In the genomic region with DNA sequence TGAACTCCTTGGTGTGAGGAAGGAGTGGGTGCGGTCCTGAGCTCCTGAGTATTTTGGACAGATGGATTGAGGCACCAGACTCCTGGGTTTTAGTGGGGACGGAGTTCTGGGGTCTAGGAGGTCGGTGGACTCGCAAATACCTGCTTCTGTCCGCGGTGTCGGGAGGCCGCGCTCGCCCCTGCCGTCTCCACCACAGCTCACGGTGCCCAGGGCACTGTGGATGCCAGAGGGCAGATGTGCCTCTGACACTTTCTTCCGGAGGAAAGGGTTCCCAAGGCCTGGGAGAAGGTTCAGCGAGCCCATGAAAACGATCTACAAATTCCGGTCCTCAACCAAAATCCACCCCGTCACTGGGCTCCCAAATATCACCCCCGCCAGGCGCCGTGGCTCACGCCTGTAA, we compare ENCODE assay signal across 21 cellular contexts. TPM values are rescaled to one million over a fixed set of nuclear protein-coding genes. Genes with fewer than 3 reads are reported as not detected.
DNase-seq lines count a peak whose midpoint lies in the region; ATAC-seq, FAIRE-seq and TF ChIP-seq lines count a peak whose summit lies in the region.
"Had no signal": no experiment of that assay in that cellular context is flagged by ENCODE, and none has a peak within 500 bp of the region (broad histone marks: within the 10 kb centered on the region; RNA-seq: fewer than 3 reads in every experiment).

No MANE protein-coding gene starts in this region.

- intact Hi-C loops in K562 (cut with micrococcal nuclease): no loop called here
- intact Hi-C loops in psoas muscle (cut with DNase I): no loop called here
- intact Hi-C loops in breast epithelium (cut with DNase I; ENCODE audit: low total_unique reads): no loop called here

- no peak for TF ChIP-seq RAD21 in K562 (CRISPR knock-in tag; conservative IDR thresholded peaks at IDR 0.05 in 1 of 2, IDR thresholded peaks at IDR 0.05 in 1 of 2)

- peaks cover 15 to 26% (median 23%) of the 10 kb centered on the region in 11 experiments for H3K27me3 ChIP-seq in BLaER1 treated with 17β-estradiol and CSF1 and Interleukin-3, amounts not matched to agents 10 nM and 100 nM
- H3K27me3 ChIP-seq in GM23248 (replicated peaks; ENCODE audit: insufficient read depth): no peaks in the 10 kb centered on the region
- no peaks in the 10 kb centered on the region for H3K27me3 ChIP-seq in K562 (ENCODE audit: control insufficient read depth in 2 of 2, insufficient read depth in 2 of 2, low read length in 2 of 2)
- H3K27me3 ChIP-seq in psoas muscle (ENCODE audit: insufficient read depth in 3 of 3, low read length in 2 of 3): peaks cover 0 to 4% (median 1%) of the 10 kb centered on the region in 3 donors
- no peaks in the 10 kb centered on the region for H3K27me3 ChIP-seq in breast epithelium

- no peak overlapping the region for H3K27ac ChIP-seq in BLaER1 treated with 17β-estradiol and CSF1 and Interleukin-3, amounts not matched to agents 10 nM and 100 nM
- H3K27ac ChIP-seq in GM23248 (no peak overlapping the region), K562 (ENCODE audit: extremely low read depth, low read depth, low read length) (no peak overlapping the region), psoas muscle (no peak overlapping the region), breast epithelium (no peak overlapping the region)
- H3K27ac ChIP-seq: SK-N-MC had no signal

- in situ Hi-C loops in GM23248 (cut with MboI): no loop called here
- in situ Hi-C loops in K562 (cut with MboI): no loop called here

- H3K4me2 ChIP-seq in BLaER1 treated with 17β-estradiol and CSF1 and Interleukin-3, amounts not matched to agents 10 nM and 100 nM: peak overlapping the region; percentile 66 to 82 (median 71); a peak in 21 of 22 replicates
- H3K4me2 ChIP-seq in GM23248 (ENCODE audit: unreplicated experiment) (no peak overlapping the region), K562 (ENCODE audit: insufficient read depth, low read length) (no peak overlapping the region)

- H3F3A ChIP-seq in GM23248 (ENCODE audit: insufficient read depth): no peaks in the 10 kb centered on the region

- no peaks in the 10 kb centered on the region for H3K9me3 ChIP-seq in BLaER1 treated with 17β-estradiol and CSF1 and Interleukin-3, amounts not matched to agents 10 nM and 100 nM (replicated peaks in 1 of 11)
- H3K9me3 ChIP-seq in GM23248 (ENCODE audit: low read depth): no peaks in the 10 kb centered on the region
- no peaks in the 10 kb centered on the region for H3K9me3 ChIP-seq in K562 (replicated peaks; ENCODE audit: control insufficient read depth, insufficient read depth, low read depth, low read length)
- H3K9me3 ChIP-seq in psoas muscle: no peaks in the 10 kb centered on the region
- no peaks in the 10 kb centered on the region for H3K9me3 ChIP-seq in breast epithelium

- TF ChIP-seq POLR2A in K562 (conservative IDR thresholded peaks at IDR 0.05) (no peak), breast epithelium (IDR thresholded peaks at IDR 0.05) (no peak)

- no peaks in the 10 kb centered on the region for H4K20me1 ChIP-seq in BLaER1 treated with 17β-estradiol and CSF1 and Interleukin-3, amounts not matched to agents 10 nM and 100 nM
- no peaks in the 10 kb centered on the region for H4K20me1 ChIP-seq in GM23248 (ENCODE audit: insufficient read depth)
- H4K20me1 ChIP-seq in K562 (replicated peaks; ENCODE audit: control insufficient read depth, insufficient read depth, low read length): no peaks in the 10 kb centered on the region

- TF ChIP-seq EP300 in K562 (IDR thresholded peaks at IDR 0.05; ENCODE audit: low read length): no peak

- H3K9ac ChIP-seq in BLaER1 treated with 17β-estradiol and CSF1 and Interleukin-3, amounts not matched to agents 10 nM and 100 nM: no peak overlapping the region; a peak in 1 of 22 replicates
- H3K9ac ChIP-seq in GM23248: no peak overlapping the region
- peak overlapping the region in 1 of 2 experiments; percentile 41; a peak in 1 of 4 replicates for H3K9ac ChIP-seq in K562 (ENCODE audit: insufficient read depth in 1 of 2, low read depth in 2 of 2, low read length in 2 of 2)

- no peaks in the 10 kb centered on the region for H3K36me3 ChIP-seq in BLaER1 treated with 17β-estradiol and CSF1 and Interleukin-3, amounts not matched to agents 10 nM and 100 nM
- H3K36me3 ChIP-seq in GM23248 (ENCODE audit: low read depth) (no peaks in the 10 kb centered on the region), K562 (ENCODE audit: control insufficient read depth, insufficient read depth, low read length) (no peaks in the 10 kb centered on the region), psoas muscle (ENCODE audit: insufficient read depth in 1 of 2, low read depth in 1 of 2) (no peaks in the 10 kb centered on the region), breast epithelium (no peaks in the 10 kb centered on the region)

- peaks cover 9 to 44% (median 36%) of the 10 kb centered on the region in 10 experiments for H3K4me1 ChIP-seq in BLaER1 treated with 17β-estradiol and CSF1 and Interleukin-3, amounts not matched to agents 10 nM and 100 nM
- H3K4me1 ChIP-seq in GM23248 (ENCODE audit: insufficient read depth): no peaks in the 10 kb centered on the region
- peaks cover 39 to 73% of the 10 kb centered on the region in 2 experiments for H3K4me1 ChIP-seq in K562 (replicated peaks in 1 of 2; ENCODE audit: control insufficient read depth in 2 of 2, insufficient read depth in 2 of 2, low read length in 2 of 2)
- H3K4me1 ChIP-seq in psoas muscle: peaks cover 5% of the 10 kb centered on the region
- H3K4me1 ChIP-seq in breast epithelium: no peaks in the 10 kb centered on the region

- FAIRE-seq in K562 (lab: Jason Lieb, UNC): no peak
- FAIRE-seq: colon, HepG2 had no signal

- TF ChIP-seq CTCF in K562 (IDR thresholded peaks at IDR 0.05 in 2 of 3, conservative IDR thresholded peaks at IDR 0.05 in 1 of 3; ENCODE audit: insufficient read depth in 2 of 3, low read depth in 1 of 3, low read length in 3 of 3) (no peak), psoas muscle (IDR thresholded peaks at IDR 0.05) (no peak), breast epithelium (IDR thresholded peaks at IDR 0.05) (no peak)

- DNase-seq in GM23248 (no peak), K562 (ENCODE audit: extremely low read depth in 1 of 4, low spot score in 3 of 4) (no peak), psoas muscle (no peak), breast epithelium (ENCODE audit: low spot score in 2 of 2) (no peak), GM03348 (ENCODE audit: low spot score) (no peak), NCI-H82 (lab: John Stamatoyannopoulos, UW) (no peak)
- DNase-seq: activated CD4-positive, alpha-beta memory T cell treated with anti-CD3 and anti-CD28 coated beads, Interleukin-2, amount 10 ng/mL, durations not matched to agents 7 days and 5 days; activated T-cell treated with anti-CD3 and anti-CD28 coated beads, Interleukin-2, amount 50 U/mL, for 4 hours; Calu3; EL; HFFc6; NCI-H1105 treated with DMSO at 0.1 percent for 48 hours; NCI-H2081 treated with DMSO at 0.1 percent for 48 hours; NCI-H510A treated with DMSO at 0.1 percent for 48 hours; stimulated activated CD4-positive, alpha-beta T cell treated with anti-CD3 and anti-CD28 coated beads, Interleukin-4, amount 100 ng/mL, for 4 hours had no signal

- POLR2A ChIA-PET in K562 (lab: Yijun Ruan, JAX): interaction anchor here (2.0 to 9.7 kb wide), 4 partner anchors 10 to 71 kb away, joined by 7 to 205 read pairs (median 58); partner anchors contain the start of genes DHDH, FTL and PPP1R15A

- no peaks in the 10 kb centered on the region for H3K9me1 ChIP-seq in K562 (ENCODE audit: control insufficient read depth, insufficient read depth, low read length)

- no peaks in the 10 kb centered on the region for H3K9me2 ChIP-seq in GM23248 (ENCODE audit: insufficient read depth)

- H2AFZ ChIP-seq in GM23248 (peak overlapping the region; percentile 91; the same call in 1 of the 2 replicates), K562 (ENCODE audit: low read depth, low read length) (no peak overlapping the region)

- ATAC-seq in K562: no peak
- ATAC-seq in psoas muscle: no peak
- ATAC-seq: activated T-cell treated with anti-CD3 and anti-CD28 coated beads, Interleukin-2, amount 50 U/mL, for 4 hours; HepG2; left lobe of liver had no signal

- no TSS peak for BruUV-seq in K562 (replicated peaks; lab: Mats Ljungman, UMichigan)

- CTCF ChIA-PET in K562 (lab: Yijun Ruan, JAX; ENCODE audit: low intra/inter-chr PET ratio): no interaction called here

- 86 to 93% methylated on average over 15 to 21 of the region's 21 CpGs for WGBS in GM23248 (ENCODE audit: low coverage in 1 of 2, low lambda C conversion rate in 2 of 2, missing lambda C conversion rate in 2 of 2), 2 experiments
- 91% methylated on average over 12 of the region's 21 CpGs for WGBS in K562 (ENCODE audit: insufficient coverage, low coverage, missing lambda C conversion rate)
- 58 to 68% (median 64%) methylated on average over 21 of the region's 21 CpGs for WGBS in psoas muscle, 3 donors

- peaks cover under 1% of the 10 kb centered on the region for H3K79me2 ChIP-seq in GM23248 (ENCODE audit: insufficient read depth)
- H3K79me2 ChIP-seq in K562 (ENCODE audit: control insufficient read depth, insufficient read depth, low read length): peaks cover 1% of the 10 kb centered on the region

- peak overlapping the region in 1 of 10 experiments; percentile 41; a peak in 2 of 20 replicates for H3K4me3 ChIP-seq in BLaER1 treated with 17β-estradiol and CSF1 and Interleukin-3, amounts not matched to agents 10 nM and 100 nM
- no peak overlapping the region for H3K4me3 ChIP-seq in GM23248
- H3K4me3 ChIP-seq in K562: no peak overlapping the region
- peak overlapping the region; percentile 61 for H3K4me3 ChIP-seq in psoas muscle
- peak overlapping the region in 1 of 3 donors; percentile 67 for H3K4me3 ChIP-seq in breast epithelium
- H3K4me3 ChIP-seq: SK-N-MC had no signal

RNA-seq across cellular contexts. Expression of gene TULP2, which starts 3.3 kb away (rescaled TPM):
- not detected in 2 replicates for total RNA-seq in GM23248 (2014; rRNA removed; shearing (Covaris generic))
- polyA plus RNA-seq in GM23248 (2016; fragmentation: Nextera tagmentation; extraction: Ambion mirVana): not detected in 2 replicates
- 0.46 and 1.5 TPM in 2 replicates for total RNA-seq in K562 (2011; cell fraction: chromatin; rRNA removed; ENCODE audit: low replicate concordance)
- total RNA-seq in K562 (2011; cell fraction: nucleolus; rRNA removed): 1.2 and 1.7 TPM in 2 replicates
- 0.53 and 2.4 TPM in 2 replicates for total RNA-seq in K562 (2011; cell fraction: nucleoplasm; rRNA removed)
- total RNA-seq in K562 (2014; rRNA removed): 0.05 TPM in 1 of 2 replicates, not detected in the other
- 0.07 TPM in 1 of 2 replicates, not detected in the other for total RNA-seq in K562 (2014; rRNA removed; fragmentation: Illumina TruSeq; extraction: Trizol)
- 0.11 TPM in 2 replicates for total RNA-seq in K562 (2015; rRNA removed; fragmentation: Illumina TruSeq; extraction: Trizol)
- 0.89 and 1.5 TPM in 2 replicates for total RNA-seq in K562 (2021)
- 0.25 and 1.4 TPM in 2 replicates for polyA plus RNA-seq in K562 (2011; rRNA removed)
- polyA plus RNA-seq in K562 (2011; cell fraction: cytosol; rRNA removed): 0.49 and 1.2 TPM in 2 replicates
- polyA plus RNA-seq in K562 (2011; cell fraction: nucleus; rRNA removed): 0.37 and 2.6 TPM in 2 replicates
- polyA plus RNA-seq in K562 (2012): 0.53 and 0.68 TPM in 2 replicates
- polyA plus RNA-seq in K562 (2014; fragmentation: Illumina TruSeq; extraction: Trizol): 0.15 and 0.19 TPM in 2 replicates
- under 1 TPM in 1 of 2 experiments, not detected in 1; 0.18 TPM for polyA plus RNA-seq in K562 (2014; fragmentation: Nextera tagmentation; extraction: Ambion mirVana)
- polyA plus RNA-seq in K562 (2014; rRNA removed): 0.38 and 1.1 TPM in 2 replicates
- 0.53 and 0.90 TPM in 2 replicates for polyA minus RNA-seq in K562 (2011; rRNA and poly(A)+ RNA removed)
- 2.3 TPM in 1 of 2 replicates, not detected in the other for polyA minus RNA-seq in K562 (2011; cell fraction: cytosol; rRNA and poly(A)+ RNA removed)
- 0.78 TPM in 1 of 2 replicates, not detected in the other for polyA minus RNA-seq in K562 (2011; cell fraction: nucleus; rRNA and poly(A)+ RNA removed)
- under 1 TPM in 2 of 4 donors, not detected in 2; 0.13 to 0.17 TPM for total RNA-seq in psoas muscle
- polyA plus RNA-seq in psoas muscle: under 1 TPM in 2 of 3 donors, not detected in 1; 0.06 to 0.07 TPM
- total RNA-seq in breast epithelium: under 1 TPM in 2 of 3 donors, not detected in 1; 0.48 to 0.73 TPM
- total RNA-seq: Calu3, HepG2, left lobe of liver, RPMI7951 had no signal

RNA-seq across cellular contexts. Expression of gene NUCB1, which starts 4.9 kb away (rescaled TPM):
- 362 and 401 TPM in 2 replicates for total RNA-seq in GM23248 (2014; rRNA removed; shearing (Covaris generic))
- polyA plus RNA-seq in GM23248 (2016; fragmentation: Nextera tagmentation; extraction: Ambion mirVana) (412 and 438 TPM in 2 replicates), K562 (2011; rRNA removed) (59.3 and 117 TPM in 2 replicates), K562 (2014; fragmentation: Illumina TruSeq; extraction: Trizol) (87.6 and 141 TPM in 2 replicates), K562 (2014; fragmentation: Nextera tagmentation; extraction: Ambion mirVana) (1 to 10 TPM; 3.1 to 5.3 TPM), K562 (2014; rRNA removed) (133 and 139 TPM in 2 replicates), psoas muscle (10 to 100 TPM; 49.9 to 97.1 (median 90.7) TPM)
- total RNA-seq in K562 (2011; cell fraction: chromatin; rRNA removed; ENCODE audit: low replicate concordance): 137 and 349 TPM in 2 replicates
- 313 and 352 TPM in 2 replicates for total RNA-seq in K562 (2011; cell fraction: nucleolus; rRNA removed)
- total RNA-seq in K562 (2011; cell fraction: nucleoplasm; rRNA removed): 274 and 285 TPM in 2 replicates
- total RNA-seq in K562 (2014; rRNA removed) (102 and 111 TPM in 2 replicates), K562 (2014; rRNA removed; fragmentation: Illumina TruSeq; extraction: Trizol) (25.5 and 42.5 TPM in 2 replicates), K562 (2015; rRNA removed; fragmentation: Illumina TruSeq; extraction: Trizol) (71.7 and 82.4 TPM in 2 replicates), K562 (2021) (138 and 153 TPM in 2 replicates), psoas muscle (100 to 1,000 TPM in 2 of 4 donors, 10 to 100 TPM in 2; 86.4 to 143 (median 101) TPM), breast epithelium (100 to 1,000 TPM; 131 to 333 (median 223) TPM)
- polyA plus RNA-seq in K562 (2011; cell fraction: cytosol; rRNA removed): 120 and 173 TPM in 2 replicates
- polyA plus RNA-seq in K562 (2011; cell fraction: nucleus; rRNA removed): 155 and 191 TPM in 2 replicates
- 146 and 236 TPM in 2 replicates for polyA plus RNA-seq in K562 (2012)
- 33.7 and 41.4 TPM in 2 replicates for polyA minus RNA-seq in K562 (2011; rRNA and poly(A)+ RNA removed)
- polyA minus RNA-seq in K562 (2011; cell fraction: cytosol; rRNA and poly(A)+ RNA removed): 54.1 and 89.7 TPM in 2 replicates
- 35.5 and 49.4 TPM in 2 replicates for polyA minus RNA-seq in K562 (2011; cell fraction: nucleus; rRNA and poly(A)+ RNA removed)

RNA-seq across cellular contexts. Expression of gene PPP1R15A, which starts 23.0 kb away (rescaled TPM):
- total RNA-seq in GM23248 (2014; rRNA removed; shearing (Covaris generic)): 63.8 and 71.3 TPM in 2 replicates
- polyA plus RNA-seq in GM23248 (2016; fragmentation: Nextera tagmentation; extraction: Ambion mirVana) (78.9 and 83.0 TPM in 2 replicates), K562 (2011; rRNA removed) (38.1 and 60.9 TPM in 2 replicates), K562 (2014; fragmentation: Illumina TruSeq; extraction: Trizol) (67.6 and 73.7 TPM in 2 replicates), K562 (2014; fragmentation: Nextera tagmentation; extraction: Ambion mirVana) (1 to 10 TPM in 1 of 2 experiments, under 1 TPM in 1; 0.42 to 1.3 TPM), K562 (2014; rRNA removed) (55.7 and 77.6 TPM in 2 replicates), psoas muscle (10 to 100 TPM; 61.1 to 86.3 (median 83.7) TPM)
- 91.7 and 166 TPM in 2 replicates for total RNA-seq in K562 (2011; cell fraction: chromatin; rRNA removed; ENCODE audit: low replicate concordance)
- total RNA-seq in K562 (2011; cell fraction: nucleolus; rRNA removed): 117 and 129 TPM in 2 replicates
- total RNA-seq in K562 (2011; cell fraction: nucleoplasm; rRNA removed): 102 and 128 TPM in 2 replicates
- total RNA-seq in K562 (2014; rRNA removed) (59.1 and 87.0 TPM in 2 replicates), K562 (2014; rRNA removed; fragmentation: Illumina TruSeq; extraction: Trizol) (37.8 and 44.0 TPM in 2 replicates), K562 (2015; rRNA removed; fragmentation: Illumina TruSeq; extraction: Trizol) (34.8 and 35.5 TPM in 2 replicates), K562 (2021) (64.8 and 67.4 TPM in 2 replicates), psoas muscle (10 to 100 TPM; 34.5 to 93.4 (median 41.3) TPM), breast epithelium (10 to 100 TPM; 59.6 to 74.2 (median 65.4) TPM)
- 32.7 and 34.1 TPM in 2 replicates for polyA plus RNA-seq in K562 (2011; cell fraction: cytosol; rRNA removed)
- polyA plus RNA-seq in K562 (2011; cell fraction: nucleus; rRNA removed): 82.3 and 88.1 TPM in 2 replicates
- polyA plus RNA-seq in K562 (2012): 62.3 and 136 TPM in 2 replicates
- polyA minus RNA-seq in K562 (2011; rRNA and poly(A)+ RNA removed): 26.6 and 38.8 TPM in 2 replicates
- 24.1 and 29.0 TPM in 2 replicates for polyA minus RNA-seq in K562 (2011; cell fraction: cytosol; rRNA and poly(A)+ RNA removed)
- polyA minus RNA-seq in K562 (2011; cell fraction: nucleus; rRNA and poly(A)+ RNA removed): 33.5 and 61.9 TPM in 2 replicates

RNA-seq across cellular contexts. Expression of gene PLEKHA4, which starts 26.8 kb away (rescaled TPM):
- total RNA-seq in GM23248 (2014; rRNA removed; shearing (Covaris generic)): 12.3 and 14.2 TPM in 2 replicates
- 16.6 and 19.4 TPM in 2 replicates for polyA plus RNA-seq in GM23248 (2016; fragmentation: Nextera tagmentation; extraction: Ambion mirVana)
- 22.1 and 56.7 TPM in 2 replicates for total RNA-seq in K562 (2011; cell fraction: chromatin; rRNA removed; ENCODE audit: low replicate concordance)
- total RNA-seq in K562 (2011; cell fraction: nucleolus; rRNA removed): 27.5 and 39.4 TPM in 2 replicates
- total RNA-seq in K562 (2011; cell fraction: nucleoplasm; rRNA removed): 22.7 and 27.9 TPM in 2 replicates
- total RNA-seq in K562 (2014; rRNA removed): 17.0 and 20.1 TPM in 2 replicates
- 3.3 and 4.4 TPM in 2 replicates for total RNA-seq in K562 (2014; rRNA removed; fragmentation: Illumina TruSeq; extraction: Trizol)
- total RNA-seq in K562 (2015; rRNA removed; fragmentation: Illumina TruSeq; extraction: Trizol): 5.2 and 5.6 TPM in 2 replicates
- total RNA-seq in K562 (2021): 27.2 and 30.8 TPM in 2 replicates
- polyA plus RNA-seq in K562 (2011; rRNA removed): 13.4 and 25.1 TPM in 2 replicates
- polyA plus RNA-seq in K562 (2011; cell fraction: cytosol; rRNA removed): 20.5 and 26.0 TPM in 2 replicates
- polyA plus RNA-seq in K562 (2011; cell fraction: nucleus; rRNA removed): 33.6 and 37.4 TPM in 2 replicates
- 17.0 and 29.2 TPM in 2 replicates for polyA plus RNA-seq in K562 (2012)
- 11.4 and 18.4 TPM in 2 replicates for polyA plus RNA-seq in K562 (2014; fragmentation: Illumina TruSeq; extraction: Trizol)
- under 1 TPM; 0.07 to 0.31 TPM for polyA plus RNA-seq in K562 (2014; fragmentation: Nextera tagmentation; extraction: Ambion mirVana)
- 22.0 and 23.5 TPM in 2 replicates for polyA plus RNA-seq in K562 (2014; rRNA removed)
- 2.8 and 3.5 TPM in 2 replicates for polyA minus RNA-seq in K562 (2011; rRNA and poly(A)+ RNA removed)
- polyA minus RNA-seq in K562 (2011; cell fraction: cytosol; rRNA and poly(A)+ RNA removed): 10.6 and 15.0 TPM in 2 replicates
- polyA minus RNA-seq in K562 (2011; cell fraction: nucleus; rRNA and poly(A)+ RNA removed): 8.1 and 13.7 TPM in 2 replicates
- 10 to 100 TPM in 3 of 4 donors, 1 to 10 TPM in 1; 9.4 to 30.0 (median 20.2) TPM for total RNA-seq in psoas muscle
- polyA plus RNA-seq in psoas muscle: 10 to 100 TPM; 11.1 to 14.9 (median 12.3) TPM
- total RNA-seq in breast epithelium: 10 to 100 TPM in 2 of 3 donors, 1 to 10 TPM in 1; 6.4 to 25.6 (median 22.4) TPM

RNA-seq across cellular contexts. Expression of gene DHDH, which starts 38.3 kb away (rescaled TPM):
- total RNA-seq in GM23248 (2014; rRNA removed; shearing (Covaris generic)): not detected in 2 replicates
- polyA plus RNA-seq in GM23248 (2016; fragmentation: Nextera tagmentation; extraction: Ambion mirVana) (not detected in 2 replicates), K562 (2011; rRNA removed) (1.9 and 4.2 TPM in 2 replicates), K562 (2014; fragmentation: Illumina TruSeq; extraction: Trizol) (0.37 and 1.2 TPM in 2 replicates), K562 (2014; fragmentation: Nextera tagmentation; extraction: Ambion mirVana) (under 1 TPM; 0.41 to 0.87 TPM), K562 (2014; rRNA removed) (1.3 and 1.6 TPM in 2 replicates), psoas muscle (under 1 TPM in 1 of 3 donors, not detected in 2; 0.14 TPM)
- 1.4 and 2.3 TPM in 2 replicates for total RNA-seq in K562 (2011; cell fraction: chromatin; rRNA removed; ENCODE audit: low replicate concordance)
- 1.7 and 2.7 TPM in 2 replicates for total RNA-seq in K562 (2011; cell fraction: nucleolus; rRNA removed)
- 0.99 and 1.0 TPM in 2 replicates for total RNA-seq in K562 (2011; cell fraction: nucleoplasm; rRNA removed)
- total RNA-seq in K562 (2014; rRNA removed) (1.1 and 1.5 TPM in 2 replicates), K562 (2014; rRNA removed; fragmentation: Illumina TruSeq; extraction: Trizol) (0.44 and 0.51 TPM in 2 replicates), K562 (2015; rRNA removed; fragmentation: Illumina TruSeq; extraction: Trizol) (0.76 and 1.2 TPM in 2 replicates), K562 (2021) (1.6 and 2.1 TPM in 2 replicates), psoas muscle (under 1 TPM in 1 of 4 donors, not detected in 3; 0.21 TPM), breast epithelium (1 to 10 TPM in 1 of 3 donors, under 1 TPM in 1, not detected in 1; 0.96 to 1.3 TPM)
- polyA plus RNA-seq in K562 (2011; cell fraction: cytosol; rRNA removed): 4.5 and 4.6 TPM in 2 replicates
- polyA plus RNA-seq in K562 (2011; cell fraction: nucleus; rRNA removed): 3.6 and 5.2 TPM in 2 replicates
- 2.2 and 4.5 TPM in 2 replicates for polyA plus RNA-seq in K562 (2012)
- polyA minus RNA-seq in K562 (2011; rRNA and poly(A)+ RNA removed): 0.25 and 0.45 TPM in 2 replicates
- 2.7 TPM in 1 of 2 replicates, not detected in the other for polyA minus RNA-seq in K562 (2011; cell fraction: cytosol; rRNA and poly(A)+ RNA removed)
- polyA minus RNA-seq in K562 (2011; cell fraction: nucleus; rRNA and poly(A)+ RNA removed): 0.81 and 1.6 TPM in 2 replicates
- total RNA-seq: activated T-cell treated with anti-CD3 and anti-CD28 coated beads, Interleukin-2, amount 50 U/mL, for 4 hours; HFFc6; RPMI7951 had no signal

Comparison
In these comparisons a context has a peak if more than half of its experiments do, and no peak if none do; other contexts are left out.
1. H3K4me2 ChIP-seq: peak in BLaER1 treated with 17β-estradiol and CSF1 and Interleukin-3, amounts not matched to agents 10 nM and 100 nM (11 of 11); none in GM23248 (single experiment) and K562 (single experiment).